Comparison of ENCODE assay signal across 8 cellular contexts in the genomic region with DNA sequence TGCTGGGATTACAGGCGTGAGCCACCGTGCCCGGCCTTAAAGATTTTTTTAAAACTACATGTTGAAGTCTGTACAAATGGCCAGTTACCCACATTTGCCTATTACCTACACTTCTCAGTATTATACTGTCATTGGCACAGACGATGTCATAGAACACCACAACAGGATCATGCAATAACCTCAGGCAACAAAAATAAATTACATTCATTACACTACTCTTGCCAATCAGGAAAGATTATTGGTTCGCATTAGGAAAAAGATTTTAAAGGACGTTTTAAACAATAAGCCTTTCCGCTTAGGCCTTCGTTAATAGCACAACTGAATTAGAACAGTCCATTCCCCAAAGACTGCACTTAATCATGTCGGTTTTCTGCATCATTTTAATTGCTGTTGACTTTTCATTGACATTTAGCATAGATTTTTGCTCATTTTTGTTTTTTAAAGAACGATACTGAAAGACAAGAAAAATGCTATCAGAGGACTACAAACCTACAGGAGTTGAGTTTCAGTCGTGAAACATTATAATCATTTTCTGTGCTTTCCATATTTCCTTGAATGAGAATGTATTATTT. TPM values are rescaled to one million over a fixed set of nuclear protein-coding genes. Genes with fewer than 3 reads are reported as not detected.
DNase-seq lines count a peak whose midpoint lies in the region; ATAC-seq and TF ChIP-seq lines count a peak whose summit lies in the region.

No MANE protein-coding gene starts in this region.

- H3K9me3 ChIP-seq in SJCRH30 (replicated peaks) (no peaks in the 10 kb centered on the region), spleen (no peaks in the 10 kb centered on the region)

- intact Hi-C loops in spleen (cut with DNase I; ENCODE audit: low total_unique reads): no loop called here
- intact Hi-C loops in posterior cingulate gyrus (cut with DNase I): loop anchor here (5.0 kb wide), 2 partner anchors 147 to 318 kb away; a partner anchor contains a TSS

- TF ChIP-seq POLR2A in spleen (IDR thresholded peaks at IDR 0.05): no peak

- H3K4me3 ChIP-seq in SJCRH30: peak overlapping the region; percentile 96
- peak overlapping the region; percentile 3 for H3K4me3 ChIP-seq in fibroblast of the aortic adventitia (ENCODE audit: low read depth, low read length)
- H3K4me3 ChIP-seq in spleen: peak overlapping the region in 6 of 8 donors; percentile 62 to 90 (median 77)

- DNase-seq in NCI-H2171 treated with DMSO at 0.1 percent for 48 hours (lab: John Stamatoyannopoulos, UW) (peak; percentile 22), NCI-H2171 (lab: John Stamatoyannopoulos, UW) (no peak), SJCRH30 (peak in 1 of 2 experiments; percentile 23), fibroblast of the aortic adventitia (ENCODE audit: low read depth) (peak; percentile 23), spleen (no peak), GM19238 (ENCODE audit: insufficient read length, low spot score) (no peak), posterior cingulate gyrus (no peak)

- ATAC-seq in HG03521 (IDR thresholded peaks at IDR 0.05; ENCODE audit: unreplicated experiment): no peak

- no peak for TF ChIP-seq CTCF in fibroblast of the aortic adventitia (IDR thresholded peaks at IDR 0.05; ENCODE audit: insufficient read depth, low read length)
- TF ChIP-seq CTCF in spleen (IDR thresholded peaks at IDR 0.05 in 8 of 11, conservative IDR thresholded peaks at IDR 0.05 in 3 of 11): no peak

- WGBS in spleen, 5 donors: 54 to 67% (median 61%) methylated on average over 11 of the region's 11 CpGs

- H3K4me1 ChIP-seq in SJCRH30 (peaks cover 7% of the 10 kb centered on the region), spleen (peaks cover 25 to 80% (median 59%) of the 10 kb centered on the region in 6 donors)

- H3K27me3 ChIP-seq in SJCRH30 (no peaks in the 10 kb centered on the region), spleen (replicated peaks in 1 of 7) (no peaks in the 10 kb centered on the region)

- H3K36me3 ChIP-seq in SJCRH30 (0 out of 2 replicates have a peak, but pooled peaks cover 8% of the 10 kb centered on the region), spleen (no peaks in the 10 kb centered on the region)

- H3K27ac ChIP-seq in SJCRH30: peak overlapping the region; percentile 97
- H3K27ac ChIP-seq in spleen: peak overlapping the region; percentile 96 to 99 (median 98)

RNA-seq across cellular contexts. Expression of a gene that starts 0.9 kb away (rescaled TPM):
- total RNA-seq in SJCRH30 (2014; rRNA removed; shearing (Covaris generic)): 65.8 and 78.1 TPM in 2 replicates
- 96.6 and 113 TPM in 2 replicates for total RNA-seq in fibroblast of the aortic adventitia (ENCODE audit: low replicate concordance)
- 100 to 1,000 TPM; 106 to 166 (median 133) TPM for total RNA-seq in spleen
- polyA plus RNA-seq in spleen: 10 to 100 TPM; 29.2 to 48.6 (median 42.4) TPM

Comparison
In these comparisons a context has a peak if more than half of its experiments do, and no peak if none do; other contexts are left out.
1. DNase-seq: peak in NCI-H2171 treated with DMSO at 0.1 percent for 48 hours (single experiment) and fibroblast of the aortic adventitia (single experiment); none in NCI-H2171 (single experiment), spleen (single experiment), GM19238 (single experiment) and posterior cingulate gyrus (0 of 10).
2. H3K4me3 ChIP-seq: peak in every context shown above with its lines; median percentile 96 in SJCRH30; 77 in spleen; 3 in fibroblast of the aortic adventitia.